ENCODE assay signal across 1 cellular context in genomic region chr19:38930776-38931761, GRCh38.
TF ChIP-seq lines count a peak whose summit lies in the region.

Gene MRPS12 (plus strand): TSS chr19:38930944. CDS start chr19:38931295, 351 bp downstream.

TF ChIP-seq in K562, 482 proteins besides CTCF, POLR2A, EP300 and RAD21 (continued from another document and continues in another):
- TF ChIP-seq PHF21A (IDR thresholded peaks at IDR 0.05; ENCODE audit: borderline replicate concordance, low read depth) (no peak), ARHGAP35 (IDR thresholded peaks at IDR 0.05; ENCODE audit: partially characterized antibody) (no peak), NBN (IDR thresholded peaks at IDR 0.05; ENCODE audit: low read depth) (no peak; the same call in 1 of the 2 replicates), ZNF778 (CRISPR knock-in tag; IDR thresholded peaks at IDR 0.05) (no peak), KAT8 (IDR thresholded peaks at IDR 0.05; ENCODE audit: low read depth) (no peak), MLX (CRISPR knock-in tag; conservative IDR thresholded peaks at IDR 0.05) (no peak), ZNF263 (CRISPR knock-in tag; IDR thresholded peaks at IDR 0.05; ENCODE audit: borderline replicate concordance) (no peak), RBM15 (IDR thresholded peaks at IDR 0.05; ENCODE audit: insufficient read depth, low read length) (no peak), ETV1 (tag; conservative IDR thresholded peaks at IDR 0.05; ENCODE audit: low read depth) (0 out of 2 replicates have a peak, but pooled peaks have one; percentile 11), THAP7 (CRISPR knock-in tag; IDR thresholded peaks at IDR 0.05) (no peak), SIN3A (IDR thresholded peaks at IDR 0.05; ENCODE audit: borderline replicate concordance in 2 of 2, control insufficient read depth in 1 of 2, low read depth in 2 of 2, low read length in 2 of 2) (peak; percentile 54 to 89; a peak in 1 of 4 replicates), MXI1 (IDR thresholded peaks at IDR 0.05; ENCODE audit: low read depth, low read length) (peak; percentile 34; the same call in 1 of the 2 replicates), E2F1 (CRISPR knock-in tag; IDR thresholded peaks at IDR 0.05) (no peak), LARP7 (IDR thresholded peaks at IDR 0.05) (no peak), PHB2 (IDR thresholded peaks at IDR 0.05; ENCODE audit: low read depth) (no peak), THAP12 (CRISPR knock-in tag; IDR thresholded peaks at IDR 0.05) (no peak), CBFA2T2 (conservative IDR thresholded peaks at IDR 0.05) (no peak), SRSF9 (IDR thresholded peaks at IDR 0.05; ENCODE audit: borderline replicate concordance, low read depth, low read length) (no peak), NR2C1 (IDR thresholded peaks at IDR 0.05) (no peak), NR2C1 (tag; IDR thresholded peaks at IDR 0.05) (no peak), CBFB (CRISPR knock-in tag; IDR thresholded peaks at IDR 0.05) (0 out of 2 replicates have a peak, but pooled peaks have one; percentile 70), PHF8 (IDR thresholded peaks at IDR 0.05; ENCODE audit: borderline replicate concordance, low read length) (peak; percentile 81; the same call in 1 of the 2 replicates), TAF1 (IDR thresholded peaks at IDR 0.05; ENCODE audit: control insufficient read depth, extremely low read depth, insufficient read depth, low read length, severe bottlenecking) (no peak), TGIF2 (CRISPR knock-in tag; IDR thresholded peaks at IDR 0.05) (no peak), GTF3C2 (IDR thresholded peaks at IDR 0.05; ENCODE audit: borderline replicate concordance, extremely low read depth, insufficient read length) (no peak), FOXM1 (IDR thresholded peaks at IDR 0.05; ENCODE audit: low read depth) (no peak), FOXM1 (CRISPR knock-in tag; IDR thresholded peaks at IDR 0.05; ENCODE audit: low read depth) (no peak), HDAC6 (IDR thresholded peaks at IDR 0.05; ENCODE audit: low read depth, low read length) (no peak), POLR3A (IDR thresholded peaks at IDR 0.05; ENCODE audit: borderline replicate concordance, extremely low read depth, insufficient read depth, insufficient read length) (no peak), ZNF133 (CRISPR knock-in tag; IDR thresholded peaks at IDR 0.05) (no peak), RBM39 (optimal IDR thresholded peaks at IDR 0.05; ENCODE audit: low read depth, low read length) (no peak), GABPB1 (CRISPR knock-in tag; IDR thresholded peaks at IDR 0.05) (peak; percentile 38; the same call in 1 of the 2 replicates), ZNF655 (CRISPR knock-in tag; IDR thresholded peaks at IDR 0.05) (no peak), NEUROD1 (IDR thresholded peaks at IDR 0.05; ENCODE audit: borderline replicate concordance, low read depth, low read length, partially characterized antibody) (peak; percentile 74), MITF (IDR thresholded peaks at IDR 0.05) (no peak), SMAD4 (CRISPR knock-in tag; conservative IDR thresholded peaks at IDR 0.05) (no peak), RUNX1 (IDR thresholded peaks at IDR 0.05; ENCODE audit: low read depth) (no peak), CXXC5 (CRISPR knock-in tag; IDR thresholded peaks at IDR 0.05) (no peak), TCFL5 (CRISPR knock-in tag; conservative IDR thresholded peaks at IDR 0.05) (no peak), ZNF282 (CRISPR knock-in tag; IDR thresholded peaks at IDR 0.05) (no peak), PATZ1 (CRISPR knock-in tag; IDR thresholded peaks at IDR 0.05; ENCODE audit: borderline replicate concordance) (no peak), KDM2B (CRISPR knock-in tag; IDR thresholded peaks at IDR 0.05) (no peak), ZNF75A (CRISPR knock-in tag; IDR thresholded peaks at IDR 0.05) (no peak), SREBF1 (IDR thresholded peaks at IDR 0.05; ENCODE audit: borderline replicate concordance, low read depth, low read length) (no peak)
